ENCODE assay signal across 9 cellular contexts in genomic region chr17:61848247-61848646, GRCh38.
"Had no signal": no experiment of that assay in that cellular context is flagged by ENCODE, and none has a peak within 500 bp of the region (broad histone marks: within the 10 kb centered on the region; RNA-seq: fewer than 3 reads in every experiment).

No MANE protein-coding gene starts in this region.

- DNase-seq: GM23248, GOT3, H7, H9, HCEC 1CT, HFFc6 had no signal

- H3K27ac ChIP-seq: GM23248 had no signal

- H3K4me2 ChIP-seq: GM23338 had no signal

- H3K9me3 ChIP-seq: HAP-1 had no signal

- H2AFZ ChIP-seq: GM23248, GM23338 had no signal

- H3K4me3 ChIP-seq: GM23248, GM23338, HAP-1 had no signal

- ATAC-seq: GM23338, HCT116 had no signal

- H3K9ac ChIP-seq: GM23248 had no signal

- H3K4me1 ChIP-seq: HAP-1 had no signal
